8 cellular contexts compared by ENCODE assay signal in the genomic region with DNA sequence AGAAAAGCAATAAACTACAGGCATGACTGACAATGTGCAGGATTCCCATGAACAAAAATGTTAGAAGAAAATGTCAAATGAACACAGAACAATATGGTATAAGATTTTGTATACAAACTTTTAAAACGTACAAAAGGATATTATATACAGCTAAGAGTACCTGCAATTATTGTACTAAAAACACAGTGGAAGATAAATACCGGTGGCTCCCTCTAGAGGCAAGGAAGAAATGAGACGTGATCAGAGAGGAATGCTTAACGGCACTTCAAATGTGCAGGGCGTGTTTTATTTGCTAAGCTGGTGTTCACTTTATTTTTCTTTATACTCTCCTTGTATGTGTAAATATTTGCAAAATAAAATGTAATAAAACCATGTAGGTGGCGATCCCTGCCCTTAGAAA.
DNase-seq lines count a peak whose midpoint lies in the region; ATAC-seq lines count a peak whose summit lies in the region.

No MANE protein-coding gene starts in this region.

- peaks cover 31% of the 10 kb centered on the region for H3K4me1 Mint-ChIP-seq in activated CD4-positive, alpha-beta memory T cell treated with anti-CD3 and anti-CD28 coated beads for 36 hours (ENCODE audit: low read depth)

- ATAC-seq in GM21447 (IDR thresholded peaks at IDR 0.05; ENCODE audit: unreplicated experiment), result peak; percentile 71
- ATAC-seq in GM21528 (IDR thresholded peaks at IDR 0.05; ENCODE audit: low FRiP score, unreplicated experiment), result no peak

- H3K4me3 Mint-ChIP-seq in activated CD4-positive, alpha-beta memory T cell treated with anti-CD3 and anti-CD28 coated beads for 36 hours, result no peak overlapping the region

- intact Hi-C loops in activated CD4-positive, alpha-beta memory T cell treated with anti-CD3 and anti-CD28 coated beads for 36 hours (cut with micrococcal nuclease), result loop anchor here (1.0 to 5.0 kb wide), 8 partner anchors 61 to 479 kb away; partner anchors contain the start of genes HSPA13 and SAMSN1

- no peaks in the 10 kb centered on the region for H3K27me3 Mint-ChIP-seq in activated CD4-positive, alpha-beta memory T cell treated with anti-CD3 and anti-CD28 coated beads for 36 hours

- H3K36me3 Mint-ChIP-seq in activated CD4-positive, alpha-beta memory T cell treated with anti-CD3 and anti-CD28 coated beads for 36 hours, result no peaks in the 10 kb centered on the region

- POLR2A ChIA-PET in activated CD4-positive, alpha-beta memory T cell treated with anti-CD3 and anti-CD28 coated beads for 36 hours (lab: Charles Lee), result no interaction called here

- CTCF ChIA-PET in activated CD4-positive, alpha-beta memory T cell treated with anti-CD3 and anti-CD28 coated beads for 36 hours (lab: Charles Lee), result interaction anchor here (0.6 to 3.4 kb wide), 48 partner anchors 9 to 990 kb away, joined by 3 to 23 read pairs (median 4); partner anchors contain the start of gene HSPA13

- DNase-seq in COR-L47 (lab: John Stamatoyannopoulos, UW) (peak; percentile 12), NCI-H226 (peak; percentile 29), fibroblast of peridontal ligament (ENCODE audit: extremely low read depth) (peak; percentile 32), renal cortical epithelial cell (ENCODE audit: low read depth) (peak; percentile 65), NCI-H2227 treated with DMSO at 0.1 percent for 48 hours (lab: John Stamatoyannopoulos, UW) (no peak)
- peak; percentile 38 for DNase-seq in activated CD4-positive, alpha-beta memory T cell treated with anti-CD3 and anti-CD28 coated beads for 36 hours

- H3K9me3 Mint-ChIP-seq in activated CD4-positive, alpha-beta memory T cell treated with anti-CD3 and anti-CD28 coated beads for 36 hours, result no peaks in the 10 kb centered on the region

- no peak overlapping the region for H3K27ac Mint-ChIP-seq in activated CD4-positive, alpha-beta memory T cell treated with anti-CD3 and anti-CD28 coated beads for 36 hours
